ENCODE assay signal across 1 cellular context in the genomic region with DNA sequence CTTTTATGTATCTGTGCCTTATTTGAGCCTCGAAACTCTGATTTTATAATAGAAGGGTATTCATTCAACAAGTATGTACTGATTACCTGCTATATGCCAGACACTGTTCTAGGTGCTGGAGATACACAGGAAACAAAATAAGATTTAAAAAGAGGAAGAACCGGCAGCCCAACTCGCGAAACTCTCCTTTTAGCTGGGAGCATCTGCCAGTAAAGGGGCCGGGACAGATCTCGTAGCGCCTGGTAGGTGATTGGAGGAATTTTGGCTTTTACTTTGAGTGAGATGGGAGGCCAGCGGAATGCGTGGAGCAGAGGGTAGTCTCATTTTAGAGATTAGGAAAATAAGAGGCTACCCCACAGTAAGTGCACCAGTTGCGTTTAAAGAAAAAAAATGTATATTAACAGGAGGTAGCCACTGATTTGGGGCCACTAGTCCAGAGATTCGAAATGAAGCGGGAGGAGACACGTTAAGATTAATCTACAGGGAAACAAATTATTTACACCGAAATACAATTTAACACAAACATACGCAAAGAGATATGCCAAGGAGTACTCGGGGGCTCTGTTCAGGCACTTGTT.
TF ChIP-seq lines count a peak whose summit lies in the region.

No MANE protein-coding gene starts in this region.

TF ChIP-seq in HCT116, 20 proteins besides CTCF, POLR2A, EP300 and RAD21 (continued from another document):
- TF ChIP-seq, protein P1, sequence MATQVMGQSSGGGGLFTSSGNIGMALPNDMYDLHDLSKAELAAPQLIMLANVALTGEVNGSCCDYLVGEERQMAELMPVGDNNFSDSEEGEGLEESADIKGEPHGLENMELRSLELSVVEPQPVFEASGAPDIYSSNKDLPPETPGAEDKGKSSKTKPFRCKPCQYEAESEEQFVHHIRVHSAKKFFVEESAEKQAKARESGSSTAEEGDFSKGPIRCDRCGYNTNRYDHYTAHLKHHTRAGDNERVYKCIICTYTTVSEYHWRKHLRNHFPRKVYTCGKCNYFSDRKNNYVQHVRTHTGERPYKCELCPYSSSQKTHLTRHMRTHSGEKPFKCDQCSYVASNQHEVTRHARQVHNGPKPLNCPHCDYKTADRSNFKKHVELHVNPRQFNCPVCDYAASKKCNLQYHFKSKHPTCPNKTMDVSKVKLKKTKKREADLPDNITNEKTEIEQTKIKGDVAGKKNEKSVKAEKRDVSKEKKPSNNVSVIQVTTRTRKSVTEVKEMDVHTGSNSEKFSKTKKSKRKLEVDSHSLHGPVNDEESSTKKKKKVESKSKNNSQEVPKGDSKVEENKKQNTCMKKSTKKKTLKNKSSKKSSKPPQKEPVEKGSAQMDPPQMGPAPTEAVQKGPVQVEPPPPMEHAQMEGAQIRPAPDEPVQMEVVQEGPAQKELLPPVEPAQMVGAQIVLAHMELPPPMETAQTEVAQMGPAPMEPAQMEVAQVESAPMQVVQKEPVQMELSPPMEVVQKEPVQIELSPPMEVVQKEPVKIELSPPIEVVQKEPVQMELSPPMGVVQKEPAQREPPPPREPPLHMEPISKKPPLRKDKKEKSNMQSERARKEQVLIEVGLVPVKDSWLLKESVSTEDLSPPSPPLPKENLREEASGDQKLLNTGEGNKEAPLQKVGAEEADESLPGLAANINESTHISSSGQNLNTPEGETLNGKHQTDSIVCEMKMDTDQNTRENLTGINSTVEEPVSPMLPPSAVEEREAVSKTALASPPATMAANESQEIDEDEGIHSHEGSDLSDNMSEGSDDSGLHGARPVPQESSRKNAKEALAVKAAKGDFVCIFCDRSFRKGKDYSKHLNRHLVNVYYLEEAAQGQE (IDR thresholded peaks at IDR 0.05; ENCODE audit: low read depth), result no peak
- no peak for TF ChIP-seq CBX3 (IDR thresholded peaks at IDR 0.05; ENCODE audit: low read depth)
- TF ChIP-seq ZNF274 (IDR thresholded peaks at IDR 0.05; ENCODE audit: low read depth, low read length), result no peak
- TF ChIP-seq TCF7L2 (IDR thresholded peaks at IDR 0.05; ENCODE audit: borderline replicate concordance, extremely low read depth, insufficient read depth, insufficient read length), result no peak
- no peak for TF ChIP-seq EZH2phosphoT487 (IDR thresholded peaks at IDR 0.05; ENCODE audit: borderline replicate concordance)
- no peak for TF ChIP-seq ELF1 (IDR thresholded peaks at IDR 0.05; ENCODE audit: borderline replicate concordance, low read depth)
- TF ChIP-seq ZFX (IDR thresholded peaks at IDR 0.05), result no peak
- TF ChIP-seq, protein P2, sequence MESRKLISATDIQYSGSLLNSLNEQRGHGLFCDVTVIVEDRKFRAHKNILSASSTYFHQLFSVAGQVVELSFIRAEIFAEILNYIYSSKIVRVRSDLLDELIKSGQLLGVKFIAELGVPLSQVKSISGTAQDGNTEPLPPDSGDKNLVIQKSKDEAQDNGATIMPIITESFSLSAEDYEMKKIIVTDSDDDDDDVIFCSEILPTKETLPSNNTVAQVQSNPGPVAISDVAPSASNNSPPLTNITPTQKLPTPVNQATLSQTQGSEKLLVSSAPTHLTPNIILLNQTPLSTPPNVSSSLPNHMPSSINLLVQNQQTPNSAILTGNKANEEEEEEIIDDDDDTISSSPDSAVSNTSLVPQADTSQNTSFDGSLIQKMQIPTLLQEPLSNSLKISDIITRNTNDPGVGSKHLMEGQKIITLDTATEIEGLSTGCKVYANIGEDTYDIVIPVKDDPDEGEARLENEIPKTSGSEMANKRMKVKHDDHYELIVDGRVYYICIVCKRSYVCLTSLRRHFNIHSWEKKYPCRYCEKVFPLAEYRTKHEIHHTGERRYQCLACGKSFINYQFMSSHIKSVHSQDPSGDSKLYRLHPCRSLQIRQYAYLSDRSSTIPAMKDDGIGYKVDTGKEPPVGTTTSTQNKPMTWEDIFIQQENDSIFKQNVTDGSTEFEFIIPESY (IDR thresholded peaks at IDR 0.05; ENCODE audit: extremely low read depth, insufficient replicate concordance, low read length), result no peak
- TF ChIP-seq JUND (IDR thresholded peaks at IDR 0.05), result no peak
- TF ChIP-seq CEBPB (IDR thresholded peaks at IDR 0.05; ENCODE audit: low read depth), result no peak
- no peak for TF ChIP-seq SIN3A (IDR thresholded peaks at IDR 0.05; ENCODE audit: low read depth)
- TF ChIP-seq POLR2AphosphoS5 (IDR thresholded peaks at IDR 0.05; ENCODE audit: low read depth, low read length), result no peak
- TF ChIP-seq SRF (IDR thresholded peaks at IDR 0.05; ENCODE audit: low read depth), result no peak
- TF ChIP-seq EGR1 (IDR thresholded peaks at IDR 0.05; ENCODE audit: low read depth), result no peak
